13 cellular contexts compared by ENCODE assay signal in the genomic region with DNA sequence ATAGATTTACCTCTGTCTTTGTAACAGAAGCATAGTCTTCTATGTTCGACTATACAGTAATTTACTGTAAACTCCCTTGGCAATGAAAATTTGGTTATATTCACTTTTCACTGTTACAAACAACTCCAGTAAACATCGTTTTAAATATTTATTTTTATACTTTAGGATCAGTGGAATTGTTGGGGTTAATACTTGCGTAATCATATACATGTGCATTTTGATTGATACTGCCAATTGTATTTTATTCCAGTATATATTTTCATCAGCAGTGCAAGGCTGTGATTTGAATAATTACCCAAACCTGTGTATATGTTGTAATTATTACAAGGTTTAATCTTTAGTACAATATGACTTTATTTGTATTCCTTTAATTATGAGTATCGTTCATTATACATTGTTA.
DNase-seq lines count a peak whose midpoint lies in the region; ATAC-seq, FAIRE-seq and TF ChIP-seq lines count a peak whose summit lies in the region.
"Had no signal": no experiment of that assay in that cellular context is flagged by ENCODE, and none has a peak within 500 bp of the region (broad histone marks: within the 10 kb centered on the region; RNA-seq: fewer than 3 reads in every experiment).

No MANE protein-coding gene starts in this region.

- no peaks in the 10 kb centered on the region for H3K27me3 Mint-ChIP-seq in IgD-negative memory B cell

- H3K4me3 ChIP-seq in A549 (no peak overlapping the region), breast epithelium (peak overlapping the region in 2 of 3 donors; percentile 31 to 58), muscle layer of colon (ENCODE audit: low read depth in 1 of 2, low read length in 2 of 2) (peak overlapping the region in 1 of 2 donors; percentile 70), body of pancreas (no peak overlapping the region)

- intact Hi-C loops in breast epithelium (cut with DNase I; ENCODE audit: low total_unique reads): no loop called here
- intact Hi-C loops in body of pancreas (cut with DNase I): no loop called here

- no peaks in the 10 kb centered on the region for H3K27me3 ChIP-seq in breast epithelium
- H3K27me3 ChIP-seq in muscle layer of colon (ENCODE audit: control insufficient read depth in 1 of 2, insufficient read depth in 2 of 2, low read length in 2 of 2): no peaks in the 10 kb centered on the region
- no peaks in the 10 kb centered on the region for H3K27me3 ChIP-seq in body of pancreas

- POLR2A ChIA-PET in A549 (lab: Yijun Ruan, JAX): interaction anchor here (1.5 kb wide), 1 partner anchor 11 kb away, joined by 4 read pairs; no protein-coding TSS in a partner anchor

- no peaks in the 10 kb centered on the region for H3K9me3 ChIP-seq in A549
- no peaks in the 10 kb centered on the region for H3K9me3 ChIP-seq in breast epithelium
- no peaks in the 10 kb centered on the region for H3K9me3 ChIP-seq in muscle layer of colon (ENCODE audit: low read length)
- no peaks in the 10 kb centered on the region for H3K9me3 ChIP-seq in body of pancreas

- no peak for DNase-seq in A549 (ENCODE audit: low read depth in 1 of 2, low spot score in 1 of 2)
- DNase-seq in breast epithelium (ENCODE audit: low spot score in 2 of 2): no peak
- DNase-seq in NCI-H526 (lab: John Stamatoyannopoulos, UW): no peak
- no peak for DNase-seq in body of pancreas
- DNase-seq in islet precursor cell: no peak
- DNase-seq: aorta; HCEC 1CT; hippocampal formation; NCI-H446; stimulated activated naive CD4-positive, alpha-beta T cell treated with Interleukin-2 at 50 U/mL for 16 hours had no signal

- CTCF ChIA-PET in A549 (lab: Yijun Ruan, JAX): interaction anchor here (2.9 kb wide), 1 partner anchor 12 kb away, joined by 19 read pairs; no protein-coding TSS in a partner anchor

- no peak overlapping the region for H3K27ac ChIP-seq in A549
- H3K27ac ChIP-seq in breast epithelium: no peak overlapping the region
- peak overlapping the region; percentile 62 for H3K27ac ChIP-seq in muscle layer of colon (ENCODE audit: low read depth, low read length)
- H3K27ac ChIP-seq in body of pancreas: no peak overlapping the region

- TF ChIP-seq EP300 in A549 (IDR thresholded peaks at IDR 0.05): no peak

- no peaks in the 10 kb centered on the region for H3K9me3 Mint-ChIP-seq in IgD-negative memory B cell

- H3K36me3 ChIP-seq in breast epithelium (no peaks in the 10 kb centered on the region), muscle layer of colon (ENCODE audit: insufficient read depth, low read length) (no peaks in the 10 kb centered on the region), body of pancreas (replicated peaks in 1 of 2; ENCODE audit: insufficient read depth in 1 of 2, low read depth in 2 of 2) (no peaks in the 10 kb centered on the region)

- H3K4me3 Mint-ChIP-seq in IgD-negative memory B cell: peak overlapping the region; percentile 65 to 92 (median 86)

- no peak for FAIRE-seq in A549 (lab: Jason Lieb, UNC)

- peaks cover 20 to 29% (median 28%) of the 10 kb centered on the region in 3 donors for H3K4me1 Mint-ChIP-seq in IgD-negative memory B cell

- WGBS in A549 (ENCODE audit: missing lambda C conversion rate): 68% methylated on average over 4 of the region's 4 CpGs
- WGBS in body of pancreas, 2 donors: 62 to 70% methylated on average over 4 of the region's 4 CpGs

- no peak for TF ChIP-seq RAD21 in A549 (conservative IDR thresholded peaks at IDR 0.05 in 1 of 2, IDR thresholded peaks at IDR 0.05 in 1 of 2)

- H3K36me3 Mint-ChIP-seq in IgD-negative memory B cell: peaks cover 2% of the 10 kb centered on the region

- peak overlapping the region; percentile 58 for H3K9ac ChIP-seq in muscle layer of colon (ENCODE audit: low read length)

- H3K4me1 ChIP-seq in A549 (peaks cover 15% of the 10 kb centered on the region; the same call in 2 of the 3 replicates), breast epithelium (peaks cover 0 to 22% of the 10 kb centered on the region in 2 donors), muscle layer of colon (ENCODE audit: insufficient read depth, low read length) (peaks cover 38% of the 10 kb centered on the region), body of pancreas (peaks cover 34% of the 10 kb centered on the region)

- TF ChIP-seq CTCF in A549 (IDR thresholded peaks at IDR 0.05) (no peak), breast epithelium (IDR thresholded peaks at IDR 0.05) (no peak), body of pancreas (IDR thresholded peaks at IDR 0.05) (no peak)

- ATAC-seq in A549: no peak
- no peak for ATAC-seq in HG03565 (IDR thresholded peaks at IDR 0.05; ENCODE audit: unreplicated experiment)
- ATAC-seq in body of pancreas: no peak

- no peak for TF ChIP-seq POLR2A in A549 (IDR thresholded peaks at IDR 0.05; ENCODE audit: low read length)
- no peak for TF ChIP-seq POLR2A in breast epithelium (IDR thresholded peaks at IDR 0.05)
- no peak for TF ChIP-seq POLR2A in body of pancreas (IDR thresholded peaks at IDR 0.05)

- peak overlapping the region; percentile 71 for H3K4me2 ChIP-seq in A549

- H3K27ac Mint-ChIP-seq in IgD-negative memory B cell: peak overlapping the region in 2 of 3 donors; percentile 8 to 67

TF ChIP-seq in A549, 52 proteins besides CTCF, POLR2A, EP300 and RAD21:
- no peak for TF ChIP-seq SREBF2 (IDR thresholded peaks at IDR 0.05)
- no peak for TF ChIP-seq RCOR1 (IDR thresholded peaks at IDR 0.05; ENCODE audit: low read depth, low read length)
- TF ChIP-seq CEBPB (IDR thresholded peaks at IDR 0.05): peak in 1 of 2 experiments; percentile 47; a peak in 3 of 4 replicates

Comparison
In these comparisons a context has a peak if more than half of its experiments do, and no peak if none do; other contexts are left out.
1. H3K4me3 ChIP-seq: peak in breast epithelium (2 of 3); none in A549 (single experiment) and body of pancreas (0 of 2).